8 cellular contexts compared by ENCODE assay signal in the genomic region with DNA sequence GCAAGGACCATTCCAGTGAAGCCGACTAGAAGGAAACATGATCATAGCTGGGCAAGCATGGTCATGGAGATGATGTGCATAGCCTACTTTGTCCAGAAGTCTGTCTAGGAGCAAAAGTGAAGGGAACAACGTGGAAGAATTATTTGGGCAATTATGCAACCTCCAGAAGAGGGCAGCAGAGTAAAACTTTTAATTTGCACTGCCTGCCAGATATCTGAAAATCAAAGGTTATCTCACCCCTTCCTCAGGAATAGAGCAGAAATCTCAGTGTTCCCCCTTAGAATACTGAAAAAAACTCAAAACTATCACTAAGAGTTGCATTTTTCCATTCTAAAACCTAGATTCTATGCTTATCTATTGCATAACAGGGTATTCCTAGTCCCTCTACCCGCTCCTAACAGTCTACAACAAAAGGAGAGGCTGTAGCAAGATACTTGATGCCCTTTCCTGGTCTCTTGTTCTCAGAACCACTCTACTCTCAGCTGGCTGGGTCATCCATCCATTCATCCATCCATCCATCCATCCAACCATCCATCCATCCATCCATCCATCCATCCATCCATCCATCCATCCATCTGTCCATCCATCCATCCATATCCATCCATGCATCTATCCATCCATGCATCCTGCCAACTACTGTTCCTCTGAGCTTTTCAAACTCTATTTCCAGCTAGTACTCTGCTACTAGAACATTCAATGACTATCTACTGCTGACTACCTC. TPM values are rescaled to one million over a fixed set of nuclear protein-coding genes. Genes with fewer than 3 reads are reported as not detected.
DNase-seq lines count a peak whose midpoint lies in the region; ATAC-seq and TF ChIP-seq lines count a peak whose summit lies in the region.

No MANE protein-coding gene starts in this region.

- H3K9me1 ChIP-seq in IMR-90 (ENCODE audit: insufficient read depth, low read length) = no peaks in the 10 kb centered on the region

- H3K4me3 Mint-ChIP-seq in memory B cell = no peak overlapping the region

- no peak overlapping the region for H4K5ac ChIP-seq in IMR-90 (ENCODE audit: low read depth, low read length)

- dilution Hi-C loops in IMR-90 (cut with HindIII; ENCODE audit: low sequenced_read_pairs, unreplicated experiment) = no loop called here

- no peaks in the 10 kb centered on the region; the same call in 1 of the 2 replicates for H3K4me1 ChIP-seq in IMR-90 (ENCODE audit: control insufficient read depth, insufficient read depth, low read length)

- no peak overlapping the region for H2BK5ac ChIP-seq in IMR-90 (ENCODE audit: low read depth, low read length, poor library complexity, severe bottlenecking)

- peak; percentile 15 for DNase-seq in stimulated activated CD4-positive, alpha-beta T cell treated with anti-CD3 and anti-CD28 coated beads, Interleukin-15, amount 100 ng/mL, for 24 hours
- no peak for DNase-seq in stimulated activated CD4-positive, alpha-beta T cell treated with anti-CD3 and anti-CD28 coated beads, Interleukin-1b, Interleukin-23, amount 100 ng/mL, for 48 hours
- DNase-seq in IMR-90 (peak; percentile 38), SK-N-MC (ENCODE audit: low read depth, low spot score) (peak; percentile 12), dermis microvascular lymphatic vessel endothelial cell (ENCODE audit: low read depth in 2 of 2) (peak; percentile 22 to 53), memory B cell (ENCODE audit: low spot score in 2 of 2) (peak; percentile 41 to 54)

- H3K27ac Mint-ChIP-seq in memory B cell = no peak overlapping the region

- H3K27ac ChIP-seq in IMR-90 (ENCODE audit: insufficient read depth, low read length) (no peak overlapping the region), SK-N-MC (no peak overlapping the region)

- no peaks in the 10 kb centered on the region for H3K9me3 Mint-ChIP-seq in memory B cell

- BruUV-seq in IMR-90 (replicated peaks; lab: Mats Ljungman, UMichigan) = no TSS peak

- H3K36me3 ChIP-seq in IMR-90 (ENCODE audit: control insufficient read depth, insufficient read depth, low read length) (no peaks in the 10 kb centered on the region), SK-N-MC (ENCODE audit: insufficient read depth, low read length) (no peaks in the 10 kb centered on the region)

- H3K4me3 ChIP-seq in IMR-90 (ENCODE audit: insufficient read depth, low read depth, low read length) (no peak overlapping the region), SK-N-MC (no peak overlapping the region)

- no peak overlapping the region for H2AFZ ChIP-seq in IMR-90 (replicated peaks; ENCODE audit: low read length, poor library complexity)

- no peak overlapping the region for H3K4ac ChIP-seq in IMR-90 (ENCODE audit: low read depth, low read length)

- H3K9ac ChIP-seq in IMR-90 (ENCODE audit: low read depth, low read length) (peak overlapping the region; percentile 53; the same call in 1 of the 2 replicates), SK-N-MC (ENCODE audit: insufficient read length) (no peak overlapping the region)

- ATAC-seq in IMR-90 (ENCODE audit: low read depth) (peak; percentile 84), memory B cell (ENCODE audit: low read depth) (peak; percentile 66), HG03135 (IDR thresholded peaks at IDR 0.05; ENCODE audit: unreplicated experiment) (no peak), HG03196 (IDR thresholded peaks at IDR 0.05; ENCODE audit: unreplicated experiment) (no peak)

- H3K4me1 Mint-ChIP-seq in memory B cell = peaks cover 3% of the 10 kb centered on the region

- no peaks in the 10 kb centered on the region for H3K27me3 Mint-ChIP-seq in memory B cell

- intact Hi-C loops in IMR-90 (cut with micrococcal nuclease) = loop anchor here (1.0 to 5.0 kb wide), 4 partner anchors 237 to 1561 kb away; a partner anchor contains a TSS

- no peak overlapping the region for H2BK120ac ChIP-seq in IMR-90 (ENCODE audit: low read depth, low read length)

- H3K9me3 ChIP-seq in IMR-90 (ENCODE audit: control insufficient read depth, insufficient read depth, low read length) (peaks cover 3% of the 10 kb centered on the region; the same call in 1 of the 2 replicates), SK-N-MC (ENCODE audit: low read depth, low read length) (no peaks in the 10 kb centered on the region)

- POLR2A ChIA-PET in IMR-90 (lab: Charles Lee; ENCODE audit: unreplicated experiment) = no interaction called here

- TF ChIP-seq RAD21 in IMR-90 (IDR thresholded peaks at IDR 0.05; ENCODE audit: low read length) = peak; percentile 72

- CTCF ChIA-PET in IMR-90 (lab: Yijun Ruan, JAX) = interaction anchor here (0.6 to 1.2 kb wide), 6 partner anchors 10 to 322 kb away, joined by 3 read pairs; no protein-coding TSS in a partner anchor

- H3K79me1 ChIP-seq in IMR-90 (ENCODE audit: low read depth in 1 of 2, low read length in 2 of 2) = no peaks in the 10 kb centered on the region

- peak overlapping the region; percentile 40; the same call in 1 of the 2 replicates for H3K4me2 ChIP-seq in IMR-90 (ENCODE audit: low read depth, low read length)

- H3K14ac ChIP-seq in IMR-90 (replicated peaks; ENCODE audit: low read depth, low read length) = no peak overlapping the region

- H3K56ac ChIP-seq in IMR-90 (ENCODE audit: extremely low read depth, insufficient read depth, low read length) = no peak overlapping the region

- no peak overlapping the region for H4K91ac ChIP-seq in IMR-90 (ENCODE audit: insufficient read depth, low read depth, low read length)

- peaks cover 7% of the 10 kb centered on the region for H3K36me3 Mint-ChIP-seq in memory B cell

- no peak for TF ChIP-seq POLR2A in IMR-90 (IDR thresholded peaks at IDR 0.05; ENCODE audit: low read depth, low read length)

- no peaks in the 10 kb centered on the region; the same call in 1 of the 2 replicates for H3K27me3 ChIP-seq in IMR-90 (ENCODE audit: control insufficient read depth, insufficient read depth, low read length)

- no peak overlapping the region for H3K18ac ChIP-seq in IMR-90 (ENCODE audit: low read depth, low read length)

- 0% methylated on average over 2 of the region's 3 CpGs; no CpG with 5 or more reads in 1 of the 2 experiments for WGBS in IMR-90 (ENCODE audit: extremely low coverage in 2 of 2, insufficient read length in 1 of 2), 2 experiments

- no peaks in the 10 kb centered on the region for H4K20me1 ChIP-seq in IMR-90 (ENCODE audit: insufficient read depth, low read length)

- no peak overlapping the region for H2BK20ac ChIP-seq in IMR-90 (ENCODE audit: low read depth, low read length)

- TF ChIP-seq CTCF in IMR-90 (conservative IDR thresholded peaks at IDR 0.05; ENCODE audit: low read depth, low read length) = peak; percentile 78

- no peak overlapping the region for H2AK5ac ChIP-seq in IMR-90 (ENCODE audit: low read depth, low read length)

- no peak overlapping the region for H3K23ac ChIP-seq in IMR-90 (ENCODE audit: low read depth, low read length)

- in situ Hi-C loops in IMR-90 (cut with MboI; ENCODE audit: low sequenced_read_pairs) = loop anchor here (25.0 kb wide), 1 partner anchor 1561 kb away; a partner anchor contains a TSS

- no peak overlapping the region for H2BK15ac ChIP-seq in IMR-90 (ENCODE audit: low read depth, low read length)

- H2AK9ac ChIP-seq in IMR-90 (replicated peaks; ENCODE audit: low read depth, low read length, poor library complexity) = no peak overlapping the region

- H4K8ac ChIP-seq in IMR-90 (ENCODE audit: low read depth in 2 of 2, low read length in 2 of 2) = no peak overlapping the region

TF ChIP-seq in IMR-90, 13 proteins besides CTCF, POLR2A, EP300 and RAD21:
- no peak for TF ChIP-seq NFE2L2 (IDR thresholded peaks at IDR 0.05; ENCODE audit: low read depth, low read length)
- no peak for TF ChIP-seq RCOR1 (IDR thresholded peaks at IDR 0.05; ENCODE audit: insufficient replicate concordance, low read length)
- peak; percentile 2; the same call in 1 of the 2 replicates for TF ChIP-seq CEBPB (IDR thresholded peaks at IDR 0.05; ENCODE audit: low read depth, low read length)
- TF ChIP-seq MAFK (IDR thresholded peaks at IDR 0.05; ENCODE audit: low read depth, low read length) = no peak
- TF ChIP-seq, protein P1, sequence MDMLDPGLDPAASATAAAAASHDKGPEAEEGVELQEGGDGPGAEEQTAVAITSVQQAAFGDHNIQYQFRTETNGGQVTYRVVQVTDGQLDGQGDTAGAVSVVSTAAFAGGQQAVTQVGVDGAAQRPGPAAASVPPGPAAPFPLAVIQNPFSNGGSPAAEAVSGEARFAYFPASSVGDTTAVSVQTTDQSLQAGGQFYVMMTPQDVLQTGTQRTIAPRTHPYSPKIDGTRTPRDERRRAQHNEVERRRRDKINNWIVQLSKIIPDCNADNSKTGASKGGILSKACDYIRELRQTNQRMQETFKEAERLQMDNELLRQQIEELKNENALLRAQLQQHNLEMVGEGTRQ (IDR thresholded peaks at IDR 0.05; ENCODE audit: low read depth, low read length) = no peak
- no peak for TF ChIP-seq FOS (IDR thresholded peaks at IDR 0.05; ENCODE audit: low read depth, low read length)
- TF ChIP-seq, protein P2, sequence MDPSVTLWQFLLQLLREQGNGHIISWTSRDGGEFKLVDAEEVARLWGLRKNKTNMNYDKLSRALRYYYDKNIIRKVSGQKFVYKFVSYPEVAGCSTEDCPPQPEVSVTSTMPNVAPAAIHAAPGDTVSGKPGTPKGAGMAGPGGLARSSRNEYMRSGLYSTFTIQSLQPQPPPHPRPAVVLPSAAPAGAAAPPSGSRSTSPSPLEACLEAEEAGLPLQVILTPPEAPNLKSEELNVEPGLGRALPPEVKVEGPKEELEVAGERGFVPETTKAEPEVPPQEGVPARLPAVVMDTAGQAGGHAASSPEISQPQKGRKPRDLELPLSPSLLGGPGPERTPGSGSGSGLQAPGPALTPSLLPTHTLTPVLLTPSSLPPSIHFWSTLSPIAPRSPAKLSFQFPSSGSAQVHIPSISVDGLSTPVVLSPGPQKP (IDR thresholded peaks at IDR 0.05; ENCODE audit: borderline replicate concordance, low read depth, low read length) = no peak
- TF ChIP-seq SMC3 (IDR thresholded peaks at IDR 0.05; ENCODE audit: low read depth, low read length) = peak; percentile 73
TF ChIP-seq in IMR-90: peak in this region for 2.

RNA-seq across cellular contexts. Expression of a gene that starts 8.4 kb away (rescaled TPM):
- 8.1 and 8.9 TPM in 2 replicates for total RNA-seq in IMR-90 (2012; rRNA removed)
- polyA plus RNA-seq in IMR-90 (2012; rRNA removed) = 3.6 and 3.9 TPM in 2 replicates
- 0.58 and 1.4 TPM in 2 replicates for polyA plus RNA-seq in IMR-90 (2012; cell fraction: cytosol; rRNA removed)
- 0.38 and 2.1 TPM in 2 replicates for polyA plus RNA-seq in IMR-90 (2012; cell fraction: nucleus; rRNA removed; ENCODE audit: low replicate concordance)
- 13.0 and 13.3 TPM in 2 replicates for total RNA-seq in dermis microvascular lymphatic vessel endothelial cell

RNA-seq across cellular contexts. Expression of a gene that starts 50.9 kb away (rescaled TPM):
- total RNA-seq in IMR-90 (2012; rRNA removed) (22.9 and 26.7 TPM in 2 replicates), dermis microvascular lymphatic vessel endothelial cell (10.8 and 13.7 TPM in 2 replicates)
- polyA plus RNA-seq in IMR-90 (2012; rRNA removed) = 4.8 and 6.4 TPM in 2 replicates
- 0.89 and 1.4 TPM in 2 replicates for polyA plus RNA-seq in IMR-90 (2012; cell fraction: cytosol; rRNA removed)
- 2.9 and 18.2 TPM in 2 replicates for polyA plus RNA-seq in IMR-90 (2012; cell fraction: nucleus; rRNA removed; ENCODE audit: low replicate concordance)

Comparison
In these comparisons a context has a peak if more than half of its experiments do, and no peak if none do; other contexts are left out.
1. ATAC-seq: peak in IMR-90 (single experiment) and memory B cell (single experiment); none in HG03135 (single experiment) and HG03196 (single experiment).